11 cellular contexts compared by ENCODE assay signal in the genomic region with DNA sequence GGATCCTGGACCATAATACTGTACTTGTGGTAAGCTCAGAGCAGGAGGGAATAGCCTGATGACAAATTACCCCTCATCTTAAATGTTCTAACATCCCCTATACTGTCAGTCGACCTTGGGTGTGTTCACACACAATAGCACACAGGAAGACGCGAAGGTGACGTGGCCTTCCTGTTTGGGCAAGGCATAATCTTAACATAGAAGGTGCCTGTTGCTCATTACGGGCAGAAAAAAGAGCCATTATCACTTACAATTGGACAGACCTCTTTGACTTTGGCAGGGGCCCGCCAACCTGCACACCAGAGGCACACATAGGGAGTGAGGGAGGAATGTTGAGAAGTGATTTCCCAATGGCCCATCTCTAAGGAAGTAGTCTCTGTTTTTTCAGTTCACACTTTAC.
DNase-seq lines count a peak whose midpoint lies in the region; ATAC-seq and TF ChIP-seq lines count a peak whose summit lies in the region.
"Had no signal": no experiment of that assay in that cellular context is flagged by ENCODE, and none has a peak within 500 bp of the region (broad histone marks: within the 10 kb centered on the region; RNA-seq: fewer than 3 reads in every experiment).

No MANE protein-coding gene starts in this region.

- peaks cover 5% of the 10 kb centered on the region for H3K9me3 Mint-ChIP-seq in activated T-cell treated with anti-CD3 and anti-CD28 coated beads, Interleukin-2, amount 50 U/mL, for 24 hours
- H3K9me3 Mint-ChIP-seq: dendritic cell treated with granulocyte-macrophage colony-stimulating factor and Interleukin-4, amounts not matched to agents 40 ng/mL and 50 ng/mL, for 4 days had no signal

- intact Hi-C loops in left cardiac atrium (cut with DNase I) (no loop called here), A673 (cut with micrococcal nuclease; ENCODE audit: unreplicated experiment) (no loop called here)

- no peaks in the 10 kb centered on the region for H3K27me3 Mint-ChIP-seq in activated T-cell treated with anti-CD3 and anti-CD28 coated beads, Interleukin-2, amount 50 U/mL, for 24 hours
- H3K27me3 Mint-ChIP-seq: dendritic cell treated with granulocyte-macrophage colony-stimulating factor and Interleukin-4, amounts not matched to agents 40 ng/mL and 50 ng/mL, for 4 days had no signal

- H3K9me3 ChIP-seq in A673 (ENCODE audit: low read depth, low read length, poor library complexity, severe bottlenecking) = no peaks in the 10 kb centered on the region
- H3K9me3 ChIP-seq: BLaER1 had no signal

- H3K36me3 Mint-ChIP-seq in activated T-cell treated with anti-CD3 and anti-CD28 coated beads, Interleukin-2, amount 50 U/mL, for 24 hours (ENCODE audit: low read depth) = no peaks in the 10 kb centered on the region

- POLR2A ChIA-PET in A673 (lab: Charles Lee; ENCODE audit: low non-redundant PET) = no interaction called here

- H3K4me1 ChIP-seq in A673 (ENCODE audit: insufficient read depth, low read length, poor library complexity, severe bottlenecking) = no peaks in the 10 kb centered on the region

- H3K4me3 ChIP-seq in A673 (ENCODE audit: low read depth, low read length, poor library complexity, severe bottlenecking) = no peak overlapping the region
- H3K4me3 ChIP-seq: BLaER1 had no signal

- H3K36me3 ChIP-seq in A673 (ENCODE audit: insufficient read depth, low read length, poor library complexity, severe bottlenecking) = no peaks in the 10 kb centered on the region
- H3K36me3 ChIP-seq: BLaER1 had no signal

- peak overlapping the region; percentile 91 for H3K27ac Mint-ChIP-seq in activated T-cell treated with anti-CD3 and anti-CD28 coated beads, Interleukin-2, amount 50 U/mL, for 24 hours
- H3K27ac Mint-ChIP-seq: dendritic cell treated with granulocyte-macrophage colony-stimulating factor and Interleukin-4, amounts not matched to agents 40 ng/mL and 50 ng/mL, for 4 days had no signal

- peaks cover 48% of the 10 kb centered on the region for H3K4me1 Mint-ChIP-seq in activated T-cell treated with anti-CD3 and anti-CD28 coated beads, Interleukin-2, amount 50 U/mL, for 24 hours (ENCODE audit: low read depth)

- no peak for TF ChIP-seq CTCF in A673 (conservative IDR thresholded peaks at IDR 0.05; ENCODE audit: low read depth, low read length)

- no peaks in the 10 kb centered on the region for H3K27me3 ChIP-seq in A673 (replicated peaks; ENCODE audit: insufficient read depth, low read depth, low read length, poor library complexity)
- H3K27me3 ChIP-seq: BLaER1 had no signal

- H3K4me3 Mint-ChIP-seq in activated T-cell treated with anti-CD3 and anti-CD28 coated beads, Interleukin-2, amount 50 U/mL, for 24 hours = peak overlapping the region; percentile 28
- H3K4me3 Mint-ChIP-seq: dendritic cell treated with granulocyte-macrophage colony-stimulating factor and Interleukin-4, amounts not matched to agents 40 ng/mL and 50 ng/mL, for 4 days had no signal

- no TSS peak for BruUV-seq in A673 (replicated peaks; lab: Mats Ljungman, UMichigan)

- H3K27ac ChIP-seq in A673 (ENCODE audit: low read depth, low read length, poor library complexity, severe bottlenecking) = no peak overlapping the region
- H3K27ac ChIP-seq: BLaER1 had no signal

- DNase-seq in T-helper 1 cell = peak in 4 of 5 donors; percentile 43 to 90 (median 47)
- peak; percentile 62 for DNase-seq in activated T-cell treated with anti-CD3 and anti-CD28 coated beads, Interleukin-2, amount 50 U/mL, for 24 hours
- peak; percentile 67 for DNase-seq in left cardiac atrium
- peak; percentile 54 for DNase-seq in stimulated activated CD4-positive, alpha-beta T cell treated with anti-CD3 and anti-CD28 coated beads, Interleukin-4, amount 100 ng/mL, for 24 hours
- DNase-seq in NCI-H1105 treated with DMSO at 0.1 percent for 48 hours (lab: John Stamatoyannopoulos, UW) = no peak
- DNase-seq in A673 (ENCODE audit: low spot score) = no peak
- DNase-seq: islet precursor cell had no signal

- peak; percentile 74 to 78 for ATAC-seq in left cardiac atrium
- no peak for ATAC-seq in HG02885 (IDR thresholded peaks at IDR 0.05; ENCODE audit: poor library complexity, unreplicated experiment)
- ATAC-seq in HG03354 (IDR thresholded peaks at IDR 0.05; ENCODE audit: poor library complexity, severe bottlenecking, unreplicated experiment) = no peak

- CTCF ChIA-PET in A673 (lab: Charles Lee) = no interaction called here

Comparison
In these comparisons a context has a peak if more than half of its experiments do, and no peak if none do; other contexts are left out.
1. DNase-seq: peak in T-helper 1 cell (4 of 5), activated T-cell treated with anti-CD3 and anti-CD28 coated beads, Interleukin-2, amount 50 U/mL, for 24 hours (single experiment), left cardiac atrium (single experiment) and stimulated activated CD4-positive, alpha-beta T cell treated with anti-CD3 and anti-CD28 coated beads, Interleukin-4, amount 100 ng/mL, for 24 hours (single experiment); none in NCI-H1105 treated with DMSO at 0.1 percent for 48 hours (single experiment) and A673 (single experiment).
2. ATAC-seq: peak in left cardiac atrium (2 of 2); none in HG02885 (single experiment) and HG03354 (single experiment).